In genomic region chr13:112587767-112588489, GRCh38 we compare ENCODE assay signal across 8 cellular contexts. TPM values are rescaled to one million over a fixed set of nuclear protein-coding genes. Genes with fewer than 3 reads are reported as not detected.
DNase-seq lines count a peak whose midpoint lies in the region; ATAC-seq and TF ChIP-seq lines count a peak whose summit lies in the region.

TUBGCP3 (minus strand) TSS chr13:112588153; CDS start chr13:112587980, 173 bp downstream.

- peaks cover 27% of the 10 kb centered on the region for H3K4me1 ChIP-seq in lower lobe of right lung

- H3K36me3 ChIP-seq in lower lobe of right lung = no peaks in the 10 kb centered on the region

- DNase-seq in NCI-H774 (lab: John Stamatoyannopoulos, UW) (peak; percentile 99), ecto neural progenitor cell (ENCODE audit: low spot score) (peak; percentile 89), lower lobe of right lung (peak; percentile 93)
- DNase-seq in activated CD8-positive, alpha-beta T cell treated with anti-CD3 and anti-CD28 coated beads for 36 hours = peak; percentile 81
- DNase-seq in stimulated activated CD4-positive, alpha-beta T cell treated with anti-CD3 and anti-CD28 coated beads, TNF-alpha, amount 100 ng/mL, for 1 hour (ENCODE audit: low read depth in 3 of 3, low spot score in 1 of 3) = peak; percentile 40 to 70 (median 59)

- H3K27me3 Mint-ChIP-seq in activated CD8-positive, alpha-beta T cell treated with anti-CD3 and anti-CD28 coated beads for 36 hours = no peaks in the 10 kb centered on the region

- peaks cover 34% of the 10 kb centered on the region for H3K4me1 Mint-ChIP-seq in activated CD8-positive, alpha-beta T cell treated with anti-CD3 and anti-CD28 coated beads for 36 hours (ENCODE audit: low read depth)

- peak within 1 kb of the TSS; percentile 97 for H3K4me3 ChIP-seq in lower lobe of right lung

- POLR2A ChIA-PET in activated CD8-positive, alpha-beta T cell treated with anti-CD3 and anti-CD28 coated beads for 36 hours (lab: Charles Lee) = interaction anchor here (0.7 to 2.0 kb wide), 6 partner anchors 12 to 118 kb away, joined by 3 to 6 read pairs (median 3); no protein-coding TSS in a partner anchor

- CTCF ChIA-PET in activated CD8-positive, alpha-beta T cell treated with anti-CD3 and anti-CD28 coated beads for 36 hours (lab: Charles Lee) = interaction anchor here (1.3 to 5.2 kb wide), 2 partner anchors 8 to 17 kb away, joined by 4 to 55 read pairs; no protein-coding TSS in a partner anchor

- H3K36me3 Mint-ChIP-seq in activated CD8-positive, alpha-beta T cell treated with anti-CD3 and anti-CD28 coated beads for 36 hours (ENCODE audit: low read depth) = peaks cover 22% of the 10 kb centered on the region

- no peaks in the 10 kb centered on the region for H3K27me3 ChIP-seq in lower lobe of right lung (ENCODE audit: low read depth)

- ATAC-seq in GM19324 (IDR thresholded peaks at IDR 0.05; ENCODE audit: low FRiP score, unreplicated experiment) (peak; percentile 90), HG03457 (IDR thresholded peaks at IDR 0.05; ENCODE audit: unreplicated experiment) (peak; percentile 78), lower lobe of right lung (peak; percentile 97 to 99)
- ATAC-seq in activated CD8-positive, alpha-beta T cell treated with anti-CD3 and anti-CD28 coated beads for 36 hours = peak; percentile 83

- H3K27ac ChIP-seq in C4-2B (peak within 1 kb of the TSS; percentile 99), lower lobe of right lung (peak within 1 kb of the TSS; percentile 97)

- intact Hi-C loops in activated CD8-positive, alpha-beta T cell treated with anti-CD3 and anti-CD28 coated beads for 36 hours (cut with micrococcal nuclease) = no loop called here
- intact Hi-C loops in lower lobe of right lung (cut with DNase I) = no loop called here

- H3K9me3 ChIP-seq in lower lobe of right lung = no peaks in the 10 kb centered on the region

- no peaks in the 10 kb centered on the region for H3K9me3 Mint-ChIP-seq in activated CD8-positive, alpha-beta T cell treated with anti-CD3 and anti-CD28 coated beads for 36 hours

- H3K4me3 Mint-ChIP-seq in activated CD8-positive, alpha-beta T cell treated with anti-CD3 and anti-CD28 coated beads for 36 hours = peak within 1 kb of the TSS; percentile 93

- TF ChIP-seq CTCF in C4-2B (conservative IDR thresholded peaks at IDR 0.05) (no peak), lower lobe of right lung (IDR thresholded peaks at IDR 0.05) (no peak)
- no peak for TF ChIP-seq CTCF in activated CD8-positive, alpha-beta T cell treated with anti-CD3 and anti-CD28 coated beads for 36 hours (IDR thresholded peaks at IDR 0.05)

- peak within 1 kb of the TSS; percentile 97 for H3K27ac Mint-ChIP-seq in activated CD8-positive, alpha-beta T cell treated with anti-CD3 and anti-CD28 coated beads for 36 hours

RNA-seq across cellular contexts. Expression of gene TUBGCP3, which starts in this region (rescaled TPM):
- total RNA-seq in activated CD8-positive, alpha-beta T cell treated with anti-CD3 and anti-CD28 coated beads for 36 hours = 10 to 100 TPM; 51.6 to 57.1 TPM
- total RNA-seq in lower lobe of right lung = 34.5 TPM

Comparison
In these comparisons a context has a peak if more than half of its experiments do, and no peak if none do; other contexts are left out.
1. Peak in every context shown above with its lines: DNase-seq, ATAC-seq, H3K4me3 ChIP-seq and H3K27ac ChIP-seq.